In genomic region chr20:34262488-34263288, GRCh38 we compare ENCODE assay signal across 1 cellular context.
TF ChIP-seq lines count a peak whose summit lies in the region.

No MANE protein-coding gene starts in this region.

TF ChIP-seq in HepG2, 621 proteins besides CTCF, POLR2A, EP300 and RAD21 (continued from another document and continues in another):
- TF ChIP-seq NFAT5 (CRISPR knock-in tag; IDR thresholded peaks at IDR 0.05) (no peak), TBL1XR1 (IDR thresholded peaks at IDR 0.05; ENCODE audit: borderline replicate concordance, low read length, partially characterized antibody) (no peak), TOPORS (CRISPR knock-in tag; IDR thresholded peaks at IDR 0.05) (no peak), SOX5 (CRISPR knock-in tag; IDR thresholded peaks at IDR 0.05; ENCODE audit: borderline replicate concordance) (no peak), ZNF362 (CRISPR knock-in tag; IDR thresholded peaks at IDR 0.05; ENCODE audit: borderline replicate concordance) (no peak), SALL2 (CRISPR knock-in tag; IDR thresholded peaks at IDR 0.05) (no peak), ARNTL (CRISPR knock-in tag; IDR thresholded peaks at IDR 0.05) (peak; percentile 31; the same call in 1 of the 2 replicates), NFE2L1 (CRISPR knock-in tag; IDR thresholded peaks at IDR 0.05; ENCODE audit: borderline replicate concordance) (no peak; the same call in 1 of the 2 replicates), MEIS1 (CRISPR knock-in tag; IDR thresholded peaks at IDR 0.05; ENCODE audit: borderline replicate concordance) (0 out of 2 replicates have a peak, but pooled peaks have one; percentile 57), LCORL (IDR thresholded peaks at IDR 0.05) (no peak), LCORL (CRISPR knock-in tag; IDR thresholded peaks at IDR 0.05) (no peak), TFE3 (CRISPR knock-in tag; IDR thresholded peaks at IDR 0.05) (no peak), LBX2 (CRISPR knock-in tag; IDR thresholded peaks at IDR 0.05; ENCODE audit: borderline replicate concordance) (no peak), AGO1 (IDR thresholded peaks at IDR 0.05; ENCODE audit: low read depth, low read length, poor library complexity, severe bottlenecking) (no peak), ISL2 (CRISPR knock-in tag; IDR thresholded peaks at IDR 0.05) (no peak), ADNP (CRISPR knock-in tag; IDR thresholded peaks at IDR 0.05) (no peak), ZNF513 (CRISPR knock-in tag; conservative IDR thresholded peaks at IDR 0.05) (no peak), ZFX (CRISPR knock-in tag; IDR thresholded peaks at IDR 0.05; ENCODE audit: low read depth) (peak; percentile 57), ZBTB43 (CRISPR knock-in tag; conservative IDR thresholded peaks at IDR 0.05) (no peak), ZNF337 (CRISPR knock-in tag; IDR thresholded peaks at IDR 0.05; ENCODE audit: borderline replicate concordance, low read depth) (no peak), TEF (CRISPR knock-in tag; IDR thresholded peaks at IDR 0.05) (no peak), ZNF318 (CRISPR knock-in tag; IDR thresholded peaks at IDR 0.05) (no peak), BRD4 (CRISPR knock-in tag; IDR thresholded peaks at IDR 0.05) (no peak), PAWR (CRISPR knock-in tag; IDR thresholded peaks at IDR 0.05; ENCODE audit: borderline replicate concordance) (no peak), ZNF225 (CRISPR knock-in tag; IDR thresholded peaks at IDR 0.05) (no peak), PHF21A (CRISPR knock-in tag; IDR thresholded peaks at IDR 0.05) (no peak), REL (CRISPR knock-in tag; conservative IDR thresholded peaks at IDR 0.05) (no peak), TBP (CRISPR knock-in tag; IDR thresholded peaks at IDR 0.05) (no peak), ZNF747 (CRISPR knock-in tag; IDR thresholded peaks at IDR 0.05; ENCODE audit: borderline replicate concordance) (peak; percentile 36; the same call in 1 of the 2 replicates), ZNF451 (CRISPR knock-in tag; IDR thresholded peaks at IDR 0.05) (no peak), SP1 (IDR thresholded peaks at IDR 0.05) (no peak), SP1 (CRISPR knock-in tag; IDR thresholded peaks at IDR 0.05) (no peak), ZNF639 (CRISPR knock-in tag; conservative IDR thresholded peaks at IDR 0.05) (no peak)
